8 cellular contexts compared by ENCODE assay signal in the genomic region with DNA sequence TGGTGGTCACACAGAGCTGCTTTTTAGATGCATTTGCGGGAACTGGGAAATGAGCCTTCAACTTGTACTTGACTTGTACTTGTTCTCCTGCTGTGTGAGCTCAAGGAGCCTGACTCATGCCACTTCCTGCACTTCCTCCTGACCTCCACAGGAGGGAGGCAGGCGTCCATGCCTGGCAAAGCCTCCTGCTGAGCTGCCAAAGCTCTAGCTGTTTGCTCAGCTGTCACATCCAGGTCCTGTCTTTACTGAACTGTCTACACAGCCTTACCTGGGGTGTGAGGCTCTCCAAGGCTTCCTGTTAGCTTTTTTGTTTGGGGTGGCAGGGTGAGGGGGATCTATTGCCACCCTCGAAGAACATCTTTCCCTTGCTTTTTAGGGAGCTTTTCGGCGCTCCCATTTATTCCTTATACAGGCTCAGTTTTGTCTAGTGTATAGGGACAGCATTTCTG. TPM values are rescaled to one million over a fixed set of nuclear protein-coding genes. Genes with fewer than 3 reads are reported as not detected.
A peak's percentile ranks its signal among the peaks of the same experiment; 100 is the strongest.
DNase-seq lines count a peak whose midpoint lies in the region; ATAC-seq and TF ChIP-seq lines count a peak whose summit lies in the region.

No MANE protein-coding gene starts in this region.

- H3K27me3 Mint-ChIP-seq in CD4-positive, alpha-beta T cell, result peaks cover 7% of the 10 kb centered on the region
- H3K27me3 Mint-ChIP-seq in natural killer cell (ENCODE audit: low read depth in 2 of 2), result peaks cover 18 to 20% of the 10 kb centered on the region in 2 donors

- H3K36me3 Mint-ChIP-seq in CD4-positive, alpha-beta T cell (ENCODE audit: low read depth), result peaks cover 25% of the 10 kb centered on the region
- H3K36me3 Mint-ChIP-seq in natural killer cell, result no peaks in the 10 kb centered on the region

- no peaks in the 10 kb centered on the region for H3K79me2 ChIP-seq in OCI-LY1 (ENCODE audit: insufficient read depth, low read length)

- POLR2A ChIA-PET in CD4-positive, alpha-beta T cell (lab: Charles Lee), result interaction anchor here (0.6 to 1.2 kb wide), 6 partner anchors 8 to 440 kb away, joined by 3 to 7 read pairs (median 4); partner anchors contain the start of genes CLCN2, POLR2H and VPS8

- peaks cover 6% of the 10 kb centered on the region for H3K4me1 Mint-ChIP-seq in CD4-positive, alpha-beta T cell (ENCODE audit: low read depth)
- H3K4me1 Mint-ChIP-seq in natural killer cell, result peaks cover 0 to 5% of the 10 kb centered on the region in 2 donors

- intact Hi-C loops in CD4-positive, alpha-beta T cell (cut with DNase I, micrococcal nuclease), result loop anchor here (1.0 to 5.0 kb wide), 3 partner anchors 141 to 173 kb away; no protein-coding TSS in a partner anchor
- intact Hi-C loops in esophagus muscularis mucosa (cut with DNase I), result loop anchor here (2.0 to 10.0 kb wide), 2 partner anchors 141 to 173 kb away; no protein-coding TSS in a partner anchor
- intact Hi-C loops in natural killer cell (cut with micrococcal nuclease), result loop anchor here (2.0 kb wide), 1 partner anchor 141 kb away; no protein-coding TSS in a partner anchor

- peak; percentile 42 to 66 (median 51) for DNase-seq in CD4-positive, alpha-beta T cell
- DNase-seq in KG1 (lab: John Stamatoyannopoulos, UW) (peak; percentile 19), esophagus muscularis mucosa (ENCODE audit: extremely low spot score) (no peak), natural killer cell (no peak), thoracic aorta (ENCODE audit: low spot score) (no peak)
- DNase-seq in activated T-cell treated with anti-CD3 and anti-CD28 coated beads, Interleukin-2, amount 50 U/mL, for 1 hour, result peak; percentile 63

- no peaks in the 10 kb centered on the region for H3K9me2 ChIP-seq in OCI-LY1 (ENCODE audit: low read depth, low read length)

- no peak overlapping the region for H3K4me2 ChIP-seq in OCI-LY1 (ENCODE audit: low read length)

- TF ChIP-seq POLR2A in esophagus muscularis mucosa (IDR thresholded peaks at IDR 0.05; ENCODE audit: low read depth), result no peak

- H3F3A ChIP-seq in OCI-LY1 (ENCODE audit: insufficient read depth, low read length), result no peaks in the 10 kb centered on the region

- H3K4me3 ChIP-seq in OCI-LY1 (ENCODE audit: low read depth, low read length, poor library complexity, severe bottlenecking) (no peak overlapping the region), esophagus muscularis mucosa (no peak overlapping the region), thoracic aorta (no peak overlapping the region)

- H3K4me1 ChIP-seq in OCI-LY1 (ENCODE audit: insufficient read depth, low read length, severe bottlenecking) (no peaks in the 10 kb centered on the region), esophagus muscularis mucosa (peaks cover 11 to 40% (median 26%) of the 10 kb centered on the region in 4 donors), thoracic aorta (ENCODE audit: control insufficient read depth in 1 of 2, low read depth in 2 of 2) (peaks cover 18 to 37% of the 10 kb centered on the region in 2 donors)

- H3K27ac Mint-ChIP-seq in CD4-positive, alpha-beta T cell, result no peak overlapping the region
- H3K27ac Mint-ChIP-seq in natural killer cell, result peak overlapping the region in 1 of 2 donors; percentile 35

- no peak overlapping the region for H3K9ac ChIP-seq in OCI-LY1 (ENCODE audit: low read length)

- H4K20me1 ChIP-seq in OCI-LY1 (ENCODE audit: insufficient read depth, low read length), result no peaks in the 10 kb centered on the region

- 47% methylated on average over 5 of the region's 5 CpGs for WGBS in esophagus muscularis mucosa

- no peak for TF ChIP-seq EP300 in esophagus muscularis mucosa (IDR thresholded peaks at IDR 0.05)

- peaks cover 10% of the 10 kb centered on the region for H3K27me3 ChIP-seq in CD4-positive, alpha-beta T cell (ENCODE audit: control insufficient read depth, insufficient read depth, low read length)
- H3K27me3 ChIP-seq in OCI-LY1 (ENCODE audit: insufficient read depth, low read length), result no peaks in the 10 kb centered on the region; the same call in 1 of the 2 replicates
- H3K27me3 ChIP-seq in esophagus muscularis mucosa, result peaks cover 0 to 6% (median 0%) of the 10 kb centered on the region in 4 donors
- no peaks in the 10 kb centered on the region for H3K27me3 ChIP-seq in thoracic aorta (replicated peaks; ENCODE audit: insufficient read depth)

- ATAC-seq in CD4-positive, alpha-beta T cell (ENCODE audit: poor library complexity), result peak; percentile 100
- ATAC-seq in GM19467 (IDR thresholded peaks at IDR 0.05; ENCODE audit: unreplicated experiment), result peak; percentile 80
- peak; percentile 77 to 95 (median 90) for ATAC-seq in natural killer cell
- ATAC-seq in thoracic aorta (ENCODE audit: insufficient number of reproducible peaks, low FRiP score, low read depth), result peak; percentile 66

- H3K9me3 Mint-ChIP-seq in CD4-positive, alpha-beta T cell, result no peaks in the 10 kb centered on the region
- H3K9me3 Mint-ChIP-seq in natural killer cell, result no peaks in the 10 kb centered on the region

- peak; percentile 76 for TF ChIP-seq CTCF in CD4-positive, alpha-beta T cell (IDR thresholded peaks at IDR 0.05)
- peak; percentile 92 for TF ChIP-seq CTCF in OCI-LY1 (IDR thresholded peaks at IDR 0.05; ENCODE audit: low read length)
- peak; percentile 90 to 95 (median 93) for TF ChIP-seq CTCF in esophagus muscularis mucosa (IDR thresholded peaks at IDR 0.05)
- TF ChIP-seq CTCF in natural killer cell (IDR thresholded peaks at IDR 0.05), result peak; percentile 64
- peak; percentile 95 for TF ChIP-seq CTCF in thoracic aorta (IDR thresholded peaks at IDR 0.05)

- H3K9me3 ChIP-seq in CD4-positive, alpha-beta T cell (ENCODE audit: control insufficient read depth, low read length), result no peaks in the 10 kb centered on the region
- H3K9me3 ChIP-seq in OCI-LY1 (ENCODE audit: low read length) (no peaks in the 10 kb centered on the region), esophagus muscularis mucosa (no peaks in the 10 kb centered on the region), thoracic aorta (no peaks in the 10 kb centered on the region)

- H3K4me3 Mint-ChIP-seq in CD4-positive, alpha-beta T cell, result no peak overlapping the region
- no peak overlapping the region for H3K4me3 Mint-ChIP-seq in natural killer cell

- no peak overlapping the region for H2AFZ ChIP-seq in OCI-LY1 (ENCODE audit: low read length)

- CTCF ChIA-PET in CD4-positive, alpha-beta T cell (lab: Charles Lee), result interaction anchor here (0.6 to 1.9 kb wide), 8 partner anchors 9 to 414 kb away, joined by 3 to 14 read pairs (median 4); partner anchors contain the start of genes CLCN2, EPHB3 and POLR2H

- peaks cover 30% of the 10 kb centered on the region for H3K36me3 ChIP-seq in OCI-LY1 (ENCODE audit: insufficient read depth, low read length)
- peaks cover 6 to 37% (median 30%) of the 10 kb centered on the region in 4 donors for H3K36me3 ChIP-seq in esophagus muscularis mucosa
- no peaks in the 10 kb centered on the region for H3K36me3 ChIP-seq in thoracic aorta

- H3K27ac ChIP-seq in CD4-positive, alpha-beta T cell (ENCODE audit: low read depth, low read length), result no peak overlapping the region
- H3K27ac ChIP-seq in OCI-LY1 (ENCODE audit: low read depth, low read length, poor library complexity, severe bottlenecking) (no peak overlapping the region), esophagus muscularis mucosa (replicated peaks in 1 of 4) (no peak overlapping the region), thoracic aorta (peak overlapping the region in 1 of 2 donors; percentile 50)

RNA-seq across cellular contexts. Expression of gene THPO, which starts 6.4 kb away (rescaled TPM):
- total RNA-seq in CD4-positive, alpha-beta T cell, result not detected
- total RNA-seq in esophagus muscularis mucosa (1 to 10 TPM in 1 of 4 donors, under 1 TPM in 3; 0.40 to 1.3 (median 0.64) TPM), natural killer cell (not detected), thoracic aorta (1 to 10 TPM in 1 of 2 donors, not detected in 1; 1.1 TPM)

RNA-seq across cellular contexts. Expression of gene CHRD, which starts 8.3 kb away (rescaled TPM):
- total RNA-seq in CD4-positive, alpha-beta T cell, result under 1 TPM in 1 of 2 experiments, not detected in 1; 0.22 TPM
- total RNA-seq in esophagus muscularis mucosa, result 10 to 100 TPM; 12.3 to 17.6 (median 16.8) TPM
- total RNA-seq in natural killer cell, result under 1 TPM in 1 of 3 donors, not detected in 2; 0.78 TPM
- total RNA-seq in thoracic aorta, result 10 to 100 TPM; 19.5 to 21.7 TPM

RNA-seq across cellular contexts. Expression of gene POLR2H, which starts 10.1 kb away (rescaled TPM):
- total RNA-seq in CD4-positive, alpha-beta T cell, result 10 to 100 TPM; 19.1 to 21.1 TPM
- total RNA-seq in esophagus muscularis mucosa (10 to 100 TPM; 36.0 to 52.1 (median 40.4) TPM), natural killer cell (10 to 100 TPM; 33.0 to 49.8 (median 41.1) TPM), thoracic aorta (10 to 100 TPM; 49.5 to 53.7 TPM)

RNA-seq across cellular contexts. Expression of gene CLCN2, which starts 10.2 kb away (rescaled TPM):
- 1 to 10 TPM; 3.2 to 3.5 TPM for total RNA-seq in CD4-positive, alpha-beta T cell
- total RNA-seq in esophagus muscularis mucosa (1 to 10 TPM; 1.8 to 3.4 (median 2.7) TPM), natural killer cell (1 to 10 TPM; 7.8 to 8.2 (median 8.1) TPM), thoracic aorta (1 to 10 TPM; 4.3 to 8.0 TPM)

RNA-seq across cellular contexts. Expression of gene FAM131A, which starts 34.2 kb away (rescaled TPM):
- total RNA-seq in CD4-positive, alpha-beta T cell, result 10 to 100 TPM; 10.4 to 11.0 TPM
- total RNA-seq in esophagus muscularis mucosa (10 to 100 TPM; 40.3 to 71.0 (median 59.9) TPM), natural killer cell (1 to 10 TPM; 6.9 to 8.8 (median 8.5) TPM), thoracic aorta (10 to 100 TPM; 55.4 to 91.8 TPM)

Comparison
In these comparisons a context has a peak if more than half of its experiments do, and no peak if none do; other contexts are left out.
1. DNase-seq: peak in CD4-positive, alpha-beta T cell (10 of 10), KG1 (single experiment) and activated T-cell treated with anti-CD3 and anti-CD28 coated beads, Interleukin-2, amount 50 U/mL, for 1 hour (single experiment); none in esophagus muscularis mucosa (single experiment), natural killer cell (single experiment) and thoracic aorta (single experiment).
2. RNA of gene CHRD, which starts 8.3 kb away (total RNA-seq): 19.5 to 21.7 TPM in thoracic aorta and 12.3 to 17.6 TPM in esophagus muscularis mucosa; 0.22 TPM in CD4-positive, alpha-beta T cell and 0.78 TPM in natural killer cell; every median in the first group is over 4 times any median in the second.
3. Peak in every context shown above with its lines, with median percentiles within 50 percentile points of each other: ATAC-seq and CTCF ChIP-seq.